1 cellular context compared by ENCODE assay signal in the genomic region with DNA sequence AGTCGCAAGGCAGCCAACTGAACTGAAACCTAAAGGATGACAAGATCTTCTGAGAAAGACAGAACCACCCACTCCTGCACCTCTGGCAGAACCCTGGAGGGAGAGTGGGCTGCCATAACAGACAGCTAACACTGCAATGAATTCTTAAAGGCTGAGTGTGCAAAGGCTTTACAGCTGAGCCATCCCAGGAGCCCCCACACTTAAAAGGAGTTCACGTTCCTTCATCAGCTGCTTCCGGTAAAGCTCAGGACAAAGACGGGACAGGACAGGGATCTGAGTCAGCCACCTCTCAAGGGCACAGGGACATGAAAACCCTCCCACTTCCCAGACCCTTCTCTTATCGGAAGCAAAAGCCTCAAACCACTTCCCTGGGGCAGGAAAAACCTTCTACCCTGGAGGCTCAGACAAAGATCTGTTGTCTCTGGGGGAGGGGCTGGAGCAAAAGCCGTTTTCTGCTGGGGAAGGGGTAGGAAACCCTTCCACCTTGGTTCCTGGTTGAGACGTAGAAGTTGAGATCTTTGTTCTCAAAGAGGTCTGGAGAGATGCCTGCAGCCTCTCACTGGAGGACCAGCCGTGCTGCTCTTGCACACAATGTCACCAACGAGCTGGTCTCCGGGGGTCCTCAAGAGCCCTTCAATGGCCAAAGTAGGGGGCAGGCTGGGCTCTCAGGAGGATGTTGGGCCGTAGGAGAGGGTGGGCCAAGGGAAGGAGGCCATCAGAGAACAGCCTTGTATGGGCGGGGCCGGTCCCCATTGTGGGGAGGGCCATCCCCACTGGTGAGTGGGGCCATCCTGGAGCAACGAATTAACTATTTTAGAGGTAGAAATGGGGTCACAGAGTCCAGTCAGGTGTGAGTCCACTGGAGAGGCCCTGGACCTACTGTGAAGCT.
TF ChIP-seq lines count a peak whose summit lies in the region.

No MANE protein-coding gene starts in this region.

TF ChIP-seq in K562, 482 proteins besides CTCF, POLR2A, EP300 and RAD21 (continued from another document and continues in another):
- TF ChIP-seq SP1 (CRISPR knock-in tag; IDR thresholded peaks at IDR 0.05): no peak
- TF ChIP-seq ZNF589 (CRISPR knock-in tag; IDR thresholded peaks at IDR 0.05; ENCODE audit: low read depth): no peak; the same call in 1 of the 2 replicates
- no peak for TF ChIP-seq ZNF41 (CRISPR knock-in tag; conservative IDR thresholded peaks at IDR 0.05)
- TF ChIP-seq, protein P1, sequence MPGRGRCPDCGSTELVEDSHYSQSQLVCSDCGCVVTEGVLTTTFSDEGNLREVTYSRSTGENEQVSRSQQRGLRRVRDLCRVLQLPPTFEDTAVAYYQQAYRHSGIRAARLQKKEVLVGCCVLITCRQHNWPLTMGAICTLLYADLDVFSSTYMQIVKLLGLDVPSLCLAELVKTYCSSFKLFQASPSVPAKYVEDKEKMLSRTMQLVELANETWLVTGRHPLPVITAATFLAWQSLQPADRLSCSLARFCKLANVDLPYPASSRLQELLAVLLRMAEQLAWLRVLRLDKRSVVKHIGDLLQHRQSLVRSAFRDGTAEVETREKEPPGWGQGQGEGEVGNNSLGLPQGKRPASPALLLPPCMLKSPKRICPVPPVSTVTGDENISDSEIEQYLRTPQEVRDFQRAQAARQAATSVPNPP (IDR thresholded peaks at IDR 0.05; ENCODE audit: borderline replicate concordance, insufficient read depth, insufficient read length): no peak
- TF ChIP-seq SMAD3 (CRISPR knock-in tag; conservative IDR thresholded peaks at IDR 0.05): no peak
- TF ChIP-seq IRF2 (CRISPR knock-in tag; IDR thresholded peaks at IDR 0.05): no peak
- no peak for TF ChIP-seq PURB (CRISPR knock-in tag; IDR thresholded peaks at IDR 0.05; ENCODE audit: low read depth)
- TF ChIP-seq, protein P2, sequence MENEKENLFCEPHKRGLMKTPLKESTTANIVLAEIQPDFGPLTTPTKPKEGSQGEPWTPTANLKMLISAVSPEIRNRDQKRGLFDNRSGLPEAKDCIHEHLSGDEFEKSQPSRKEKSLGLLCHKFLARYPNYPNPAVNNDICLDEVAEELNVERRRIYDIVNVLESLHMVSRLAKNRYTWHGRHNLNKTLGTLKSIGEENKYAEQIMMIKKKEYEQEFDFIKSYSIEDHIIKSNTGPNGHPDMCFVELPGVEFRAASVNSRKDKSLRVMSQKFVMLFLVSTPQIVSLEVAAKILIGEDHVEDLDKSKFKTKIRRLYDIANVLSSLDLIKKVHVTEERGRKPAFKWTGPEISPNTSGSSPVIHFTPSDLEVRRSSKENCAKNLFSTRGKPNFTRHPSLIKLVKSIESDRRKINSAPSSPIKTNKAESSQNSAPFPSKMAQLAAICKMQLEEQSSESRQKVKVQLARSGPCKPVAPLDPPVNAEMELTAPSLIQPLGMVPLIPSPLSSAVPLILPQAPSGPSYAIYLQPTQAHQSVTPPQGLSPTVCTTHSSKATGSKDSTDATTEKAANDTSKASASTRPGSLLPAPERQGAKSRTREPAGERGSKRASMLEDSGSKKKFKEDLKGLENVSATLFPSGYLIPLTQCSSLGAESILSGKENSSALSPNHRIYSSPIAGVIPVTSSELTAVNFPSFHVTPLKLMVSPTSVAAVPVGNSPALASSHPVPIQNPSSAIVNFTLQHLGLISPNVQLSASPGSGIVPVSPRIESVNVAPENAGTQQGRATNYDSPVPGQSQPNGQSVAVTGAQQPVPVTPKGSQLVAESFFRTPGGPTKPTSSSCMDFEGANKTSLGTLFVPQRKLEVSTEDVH (IDR thresholded peaks at IDR 0.05; ENCODE audit: low read depth, partially characterized antibody): no peak
- TF ChIP-seq, protein P3, sequence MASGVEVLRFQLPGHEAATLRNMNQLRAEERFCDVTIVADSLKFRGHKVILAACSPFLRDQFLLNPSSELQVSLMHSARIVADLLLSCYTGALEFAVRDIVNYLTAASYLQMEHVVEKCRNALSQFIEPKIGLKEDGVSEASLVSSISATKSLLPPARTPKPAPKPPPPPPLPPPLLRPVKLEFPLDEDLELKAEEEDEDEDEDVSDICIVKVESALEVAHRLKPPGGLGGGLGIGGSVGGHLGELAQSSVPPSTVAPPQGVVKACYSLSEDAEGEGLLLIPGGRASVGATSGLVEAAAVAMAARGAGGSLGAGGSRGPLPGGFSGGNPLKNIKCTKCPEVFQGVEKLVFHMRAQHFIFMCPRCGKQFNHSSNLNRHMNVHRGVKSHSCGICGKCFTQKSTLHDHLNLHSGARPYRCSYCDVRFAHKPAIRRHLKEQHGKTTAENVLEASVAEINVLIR (CRISPR knock-in tag; IDR thresholded peaks at IDR 0.05): no peak
- peak; percentile 62 for TF ChIP-seq ETV5 (CRISPR knock-in tag; IDR thresholded peaks at IDR 0.05; ENCODE audit: low read depth)
- peak; percentile 81 for TF ChIP-seq JUND (IDR thresholded peaks at IDR 0.05; ENCODE audit: borderline replicate concordance, low read depth, low read length)
- peak; percentile 64; the same call in 2 of the 3 replicates for TF ChIP-seq JUND (tag; IDR thresholded peaks at IDR 0.05; ENCODE audit: borderline replicate concordance, low read depth, low read length)
- TF ChIP-seq, protein P4, sequence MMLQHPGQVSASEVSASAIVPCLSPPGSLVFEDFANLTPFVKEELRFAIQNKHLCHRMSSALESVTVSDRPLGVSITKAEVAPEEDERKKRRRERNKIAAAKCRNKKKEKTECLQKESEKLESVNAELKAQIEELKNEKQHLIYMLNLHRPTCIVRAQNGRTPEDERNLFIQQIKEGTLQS (IDR thresholded peaks at IDR 0.05): peak; percentile 36; the same call in 1 of the 2 replicates
- TF ChIP-seq, protein P4 (CRISPR knock-in tag; conservative IDR thresholded peaks at IDR 0.05): no peak
- TF ChIP-seq, protein P5, sequence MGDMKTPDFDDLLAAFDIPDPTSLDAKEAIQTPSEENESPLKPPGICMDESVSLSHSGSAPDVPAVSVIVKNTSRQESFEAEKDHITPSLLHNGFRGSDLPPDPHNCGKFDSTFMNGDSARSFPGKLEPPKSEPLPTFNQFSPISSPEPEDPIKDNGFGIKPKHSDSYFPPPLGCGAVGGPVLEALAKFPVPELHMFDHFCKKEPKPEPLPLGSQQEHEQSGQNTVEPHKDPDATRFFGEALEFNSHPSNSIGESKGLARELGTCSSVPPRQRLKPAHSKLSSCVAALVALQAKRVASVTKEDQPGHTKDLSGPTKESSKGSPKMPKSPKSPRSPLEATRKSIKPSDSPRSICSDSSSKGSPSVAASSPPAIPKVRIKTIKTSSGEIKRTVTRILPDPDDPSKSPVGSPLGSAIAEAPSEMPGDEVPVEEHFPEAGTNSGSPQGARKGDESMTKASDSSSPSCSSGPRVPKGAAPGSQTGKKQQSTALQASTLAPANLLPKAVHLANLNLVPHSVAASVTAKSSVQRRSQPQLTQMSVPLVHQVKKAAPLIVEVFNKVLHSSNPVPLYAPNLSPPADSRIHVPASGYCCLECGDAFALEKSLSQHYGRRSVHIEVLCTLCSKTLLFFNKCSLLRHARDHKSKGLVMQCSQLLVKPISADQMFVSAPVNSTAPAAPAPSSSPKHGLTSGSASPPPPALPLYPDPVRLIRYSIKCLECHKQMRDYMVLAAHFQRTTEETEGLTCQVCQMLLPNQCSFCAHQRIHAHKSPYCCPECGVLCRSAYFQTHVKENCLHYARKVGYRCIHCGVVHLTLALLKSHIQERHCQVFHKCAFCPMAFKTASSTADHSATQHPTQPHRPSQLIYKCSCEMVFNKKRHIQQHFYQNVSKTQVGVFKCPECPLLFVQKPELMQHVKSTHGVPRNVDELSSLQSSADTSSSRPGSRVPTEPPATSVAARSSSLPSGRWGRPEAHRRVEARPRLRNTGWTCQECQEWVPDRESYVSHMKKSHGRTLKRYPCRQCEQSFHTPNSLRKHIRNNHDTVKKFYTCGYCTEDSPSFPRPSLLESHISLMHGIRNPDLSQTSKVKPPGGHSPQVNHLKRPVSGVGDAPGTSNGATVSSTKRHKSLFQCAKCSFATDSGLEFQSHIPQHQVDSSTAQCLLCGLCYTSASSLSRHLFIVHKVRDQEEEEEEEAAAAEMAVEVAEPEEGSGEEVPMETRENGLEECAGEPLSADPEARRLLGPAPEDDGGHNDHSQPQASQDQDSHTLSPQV (IDR thresholded peaks at IDR 0.05): no peak
- TF ChIP-seq, protein P6, sequence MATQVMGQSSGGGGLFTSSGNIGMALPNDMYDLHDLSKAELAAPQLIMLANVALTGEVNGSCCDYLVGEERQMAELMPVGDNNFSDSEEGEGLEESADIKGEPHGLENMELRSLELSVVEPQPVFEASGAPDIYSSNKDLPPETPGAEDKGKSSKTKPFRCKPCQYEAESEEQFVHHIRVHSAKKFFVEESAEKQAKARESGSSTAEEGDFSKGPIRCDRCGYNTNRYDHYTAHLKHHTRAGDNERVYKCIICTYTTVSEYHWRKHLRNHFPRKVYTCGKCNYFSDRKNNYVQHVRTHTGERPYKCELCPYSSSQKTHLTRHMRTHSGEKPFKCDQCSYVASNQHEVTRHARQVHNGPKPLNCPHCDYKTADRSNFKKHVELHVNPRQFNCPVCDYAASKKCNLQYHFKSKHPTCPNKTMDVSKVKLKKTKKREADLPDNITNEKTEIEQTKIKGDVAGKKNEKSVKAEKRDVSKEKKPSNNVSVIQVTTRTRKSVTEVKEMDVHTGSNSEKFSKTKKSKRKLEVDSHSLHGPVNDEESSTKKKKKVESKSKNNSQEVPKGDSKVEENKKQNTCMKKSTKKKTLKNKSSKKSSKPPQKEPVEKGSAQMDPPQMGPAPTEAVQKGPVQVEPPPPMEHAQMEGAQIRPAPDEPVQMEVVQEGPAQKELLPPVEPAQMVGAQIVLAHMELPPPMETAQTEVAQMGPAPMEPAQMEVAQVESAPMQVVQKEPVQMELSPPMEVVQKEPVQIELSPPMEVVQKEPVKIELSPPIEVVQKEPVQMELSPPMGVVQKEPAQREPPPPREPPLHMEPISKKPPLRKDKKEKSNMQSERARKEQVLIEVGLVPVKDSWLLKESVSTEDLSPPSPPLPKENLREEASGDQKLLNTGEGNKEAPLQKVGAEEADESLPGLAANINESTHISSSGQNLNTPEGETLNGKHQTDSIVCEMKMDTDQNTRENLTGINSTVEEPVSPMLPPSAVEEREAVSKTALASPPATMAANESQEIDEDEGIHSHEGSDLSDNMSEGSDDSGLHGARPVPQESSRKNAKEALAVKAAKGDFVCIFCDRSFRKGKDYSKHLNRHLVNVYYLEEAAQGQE (CRISPR knock-in tag; IDR thresholded peaks at IDR 0.05; ENCODE audit: low read depth): no peak
- TF ChIP-seq BCL6 (CRISPR knock-in tag; IDR thresholded peaks at IDR 0.05): no peak
- no peak for TF ChIP-seq TSC22D4 (tag; IDR thresholded peaks at IDR 0.05)
- no peak for TF ChIP-seq CXXC5 (CRISPR knock-in tag; IDR thresholded peaks at IDR 0.05)
- no peak for TF ChIP-seq ZNF785 (CRISPR knock-in tag; IDR thresholded peaks at IDR 0.05)
- no peak for TF ChIP-seq TCF7L2 (IDR thresholded peaks at IDR 0.05; ENCODE audit: low read depth, low read length)
- no peak for TF ChIP-seq POLR2AphosphoS5 (IDR thresholded peaks at IDR 0.05; ENCODE audit: control insufficient read depth, insufficient read depth, low read depth, low read length)
- TF ChIP-seq ZNF217 (CRISPR knock-in tag; IDR thresholded peaks at IDR 0.05): no peak
- no peak for TF ChIP-seq SMARCE1 (IDR thresholded peaks at IDR 0.05)
- no peak for TF ChIP-seq XRCC5 (IDR thresholded peaks at IDR 0.05; ENCODE audit: low read depth, low read length)
- TF ChIP-seq, protein P7, sequence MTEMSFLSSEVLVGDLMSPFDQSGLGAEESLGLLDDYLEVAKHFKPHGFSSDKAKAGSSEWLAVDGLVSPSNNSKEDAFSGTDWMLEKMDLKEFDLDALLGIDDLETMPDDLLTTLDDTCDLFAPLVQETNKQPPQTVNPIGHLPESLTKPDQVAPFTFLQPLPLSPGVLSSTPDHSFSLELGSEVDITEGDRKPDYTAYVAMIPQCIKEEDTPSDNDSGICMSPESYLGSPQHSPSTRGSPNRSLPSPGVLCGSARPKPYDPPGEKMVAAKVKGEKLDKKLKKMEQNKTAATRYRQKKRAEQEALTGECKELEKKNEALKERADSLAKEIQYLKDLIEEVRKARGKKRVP (CRISPR knock-in tag; IDR thresholded peaks at IDR 0.05): no peak
- TF ChIP-seq, protein P8, sequence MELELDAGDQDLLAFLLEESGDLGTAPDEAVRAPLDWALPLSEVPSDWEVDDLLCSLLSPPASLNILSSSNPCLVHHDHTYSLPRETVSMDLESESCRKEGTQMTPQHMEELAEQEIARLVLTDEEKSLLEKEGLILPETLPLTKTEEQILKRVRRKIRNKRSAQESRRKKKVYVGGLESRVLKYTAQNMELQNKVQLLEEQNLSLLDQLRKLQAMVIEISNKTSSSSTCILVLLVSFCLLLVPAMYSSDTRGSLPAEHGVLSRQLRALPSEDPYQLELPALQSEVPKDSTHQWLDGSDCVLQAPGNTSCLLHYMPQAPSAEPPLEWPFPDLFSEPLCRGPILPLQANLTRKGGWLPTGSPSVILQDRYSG (tag; conservative IDR thresholded peaks at IDR 0.05; ENCODE audit: low read depth): no peak
- TF ChIP-seq JUN (IDR thresholded peaks at IDR 0.05; ENCODE audit: borderline replicate concordance, low read depth, low read length): 0 out of 2 replicates have a peak, but pooled peaks have one; percentile 14
- no peak for TF ChIP-seq JUN (CRISPR knock-in tag; IDR thresholded peaks at IDR 0.05; ENCODE audit: borderline replicate concordance)
- no peak for TF ChIP-seq SP2 (IDR thresholded peaks at IDR 0.05; ENCODE audit: extremely low read depth, low read depth, low read length, poor library complexity, severe bottlenecking)
- no peak for TF ChIP-seq ZNF408 (CRISPR knock-in tag; IDR thresholded peaks at IDR 0.05; ENCODE audit: low read depth)
- TF ChIP-seq E2F3 (CRISPR knock-in tag; IDR thresholded peaks at IDR 0.05): no peak
- no peak for TF ChIP-seq POLR3A (IDR thresholded peaks at IDR 0.05; ENCODE audit: borderline replicate concordance, extremely low read depth, insufficient read depth, insufficient read length)
- TF ChIP-seq KAT2B (IDR thresholded peaks at IDR 0.05; ENCODE audit: low read depth, low read length): no peak
- no peak for TF ChIP-seq ZNF143 (CRISPR knock-in tag; IDR thresholded peaks at IDR 0.05)
- TF ChIP-seq ZBTB17 (CRISPR knock-in tag; IDR thresholded peaks at IDR 0.05): no peak
- TF ChIP-seq FOXP1 (CRISPR knock-in tag; IDR thresholded peaks at IDR 0.05): no peak
- no peak for TF ChIP-seq CHCHD3 (CRISPR knock-in tag; IDR thresholded peaks at IDR 0.05)
- no peak for TF ChIP-seq ADNP (tag; IDR thresholded peaks at IDR 0.05)
- TF ChIP-seq ESRRA (IDR thresholded peaks at IDR 0.05; ENCODE audit: borderline replicate concordance, low read depth): peak; percentile 98
- no peak for TF ChIP-seq ERF (CRISPR knock-in tag; IDR thresholded peaks at IDR 0.05)
- TF ChIP-seq CBX2 (IDR thresholded peaks at IDR 0.05; ENCODE audit: insufficient read depth, low read length, poor library complexity, severe bottlenecking): no peak
- no peak for TF ChIP-seq FOXA3 (CRISPR knock-in tag; conservative IDR thresholded peaks at IDR 0.05 in 1 of 2, IDR thresholded peaks at IDR 0.05 in 1 of 2)
- TF ChIP-seq LEF1 (IDR thresholded peaks at IDR 0.05): no peak
- TF ChIP-seq NR2F6 (CRISPR knock-in tag; IDR thresholded peaks at IDR 0.05): no peak
- TF ChIP-seq RBM34 (IDR thresholded peaks at IDR 0.05; ENCODE audit: borderline replicate concordance, insufficient read depth, low read length): no peak
- no peak for TF ChIP-seq ZNF212 (CRISPR knock-in tag; IDR thresholded peaks at IDR 0.05)
- no peak for TF ChIP-seq LCOR (CRISPR knock-in tag; IDR thresholded peaks at IDR 0.05)
